In genomic region chr11:36509694-36510566, GRCh38 we compare ENCODE assay signal across 8 cellular contexts. TPM values are rescaled to one million over a fixed set of nuclear protein-coding genes. Genes with fewer than 3 reads are reported as not detected.
DNase-seq lines count a peak whose midpoint lies in the region; ATAC-seq and TF ChIP-seq lines count a peak whose summit lies in the region.

A gene with protein sequence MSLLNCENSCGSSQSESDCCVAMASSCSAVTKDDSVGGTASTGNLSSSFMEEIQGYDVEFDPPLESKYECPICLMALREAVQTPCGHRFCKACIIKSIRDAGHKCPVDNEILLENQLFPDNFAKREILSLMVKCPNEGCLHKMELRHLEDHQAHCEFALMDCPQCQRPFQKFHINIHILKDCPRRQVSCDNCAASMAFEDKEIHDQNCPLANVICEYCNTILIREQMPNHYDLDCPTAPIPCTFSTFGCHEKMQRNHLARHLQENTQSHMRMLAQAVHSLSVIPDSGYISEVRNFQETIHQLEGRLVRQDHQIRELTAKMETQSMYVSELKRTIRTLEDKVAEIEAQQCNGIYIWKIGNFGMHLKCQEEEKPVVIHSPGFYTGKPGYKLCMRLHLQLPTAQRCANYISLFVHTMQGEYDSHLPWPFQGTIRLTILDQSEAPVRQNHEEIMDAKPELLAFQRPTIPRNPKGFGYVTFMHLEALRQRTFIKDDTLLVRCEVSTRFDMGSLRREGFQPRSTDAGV (minus strand): TSS chr11:36510272. CDS start chr11:36501515, 8,757 bp downstream.

- peak within 1 kb of the TSS; percentile 92 for H3K4me2 ChIP-seq in DOHH2 (ENCODE audit: low read length)

- H3K27ac Mint-ChIP-seq in activated T-helper 17 cell treated with anti-CD3 and anti-CD28 coated beads, Interleukin-2, amount 50 U/mL, for 72 hours, result peak within 1 kb of the TSS; percentile 96
- H3K27ac Mint-ChIP-seq in natural killer cell treated with Interleukin-12 subunit alpha and Interleukin-12 subunit beta and Interleukin-15 and Interleukin-18, amount 100 ng/mL, for 72 hours, result peak within 1 kb of the TSS; percentile 85 to 99

- peaks cover 17% of the 10 kb centered on the region for H3K4me1 ChIP-seq in DOHH2 (ENCODE audit: control insufficient read depth, low read length)

- H3K4me3 ChIP-seq in DOHH2 (ENCODE audit: low read length) (peak within 1 kb of the TSS; percentile 93), fibroblast of pulmonary artery (replicated peaks; ENCODE audit: low read depth, low read length) (peak within 1 kb of the TSS; percentile 82)
- peak within 1 kb of the TSS; percentile 86 for H3K4me3 ChIP-seq in Jurkat, Clone E6-1 (ENCODE audit: low read length)

- peak; percentile 71 for DNase-seq in Jurkat, Clone E6-1 (ENCODE audit: low read depth, low spot score)
- DNase-seq in RPMI7951 (ENCODE audit: low read depth), result peak; percentile 79
- DNase-seq in fibroblast of pulmonary artery (ENCODE audit: low read depth), result peak; percentile 86
- peak; percentile 92 for DNase-seq in natural killer cell treated with Interleukin-12 subunit alpha and Interleukin-12 subunit beta and Interleukin-15 and Interleukin-18, amount 100 ng/mL, for 72 hours (ENCODE audit: low spot score)
- peak; percentile 97 for DNase-seq in stimulated activated naive CD8-positive, alpha-beta T cell treated with anti-CD3 and anti-CD28 coated beads, Interleukin-15, Interleukin-2, amounts not matched to agents 100 U/mL and 50 U/mL, for 24 hours

- peak within 1 kb of the TSS; percentile 93 for H3K4me3 Mint-ChIP-seq in activated T-helper 17 cell treated with anti-CD3 and anti-CD28 coated beads, Interleukin-2, amount 50 U/mL, for 72 hours
- peak within 1 kb of the TSS; percentile 95 for H3K4me3 Mint-ChIP-seq in natural killer cell treated with Interleukin-12 subunit alpha and Interleukin-12 subunit beta and Interleukin-15 and Interleukin-18, amount 100 ng/mL, for 72 hours

- no peaks in the 10 kb centered on the region for H3K9me3 Mint-ChIP-seq in activated T-helper 17 cell treated with anti-CD3 and anti-CD28 coated beads, Interleukin-2, amount 50 U/mL, for 72 hours
- H3K9me3 Mint-ChIP-seq in natural killer cell treated with Interleukin-12 subunit alpha and Interleukin-12 subunit beta and Interleukin-15 and Interleukin-18, amount 100 ng/mL, for 72 hours, result no peaks in the 10 kb centered on the region

- no peaks in the 10 kb centered on the region for H3K9me2 ChIP-seq in DOHH2 (replicated peaks; ENCODE audit: control insufficient read depth, low read length)

- H3K27ac ChIP-seq in DOHH2 (ENCODE audit: low read depth, low read length), result no peak within 1 kb of the TSS; the same call in 1 of the 2 replicates

- no peaks in the 10 kb centered on the region for H3K27me3 ChIP-seq in DOHH2 (ENCODE audit: control insufficient read depth, low read length)

- H3K9me3 ChIP-seq in DOHH2 (ENCODE audit: control insufficient read depth, insufficient read depth, low read length), result no peaks in the 10 kb centered on the region

- H4K20me1 ChIP-seq in DOHH2 (ENCODE audit: control insufficient read depth, insufficient read depth, low read depth, low read length), result no peaks in the 10 kb centered on the region; the same call in 1 of the 2 replicates

- no peaks in the 10 kb centered on the region for H3F3A ChIP-seq in DOHH2 (ENCODE audit: control insufficient read depth, insufficient read depth)

- TF ChIP-seq CTCF in DOHH2 (IDR thresholded peaks at IDR 0.05; ENCODE audit: low read depth, low read length, poor library complexity, severe bottlenecking) (peak; percentile 76), fibroblast of pulmonary artery (IDR thresholded peaks at IDR 0.05; ENCODE audit: low read length, missing control alignments) (peak; percentile 65)

- ATAC-seq in GM21717 (IDR thresholded peaks at IDR 0.05; ENCODE audit: unreplicated experiment), result peak; percentile 99
- peak; percentile 96 for ATAC-seq in activated T-helper 17 cell treated with anti-CD3 and anti-CD28 coated beads, Interleukin-2, amount 50 U/mL, for 72 hours (replicated peaks)
- peak; percentile 97 for ATAC-seq in natural killer cell treated with Interleukin-12 subunit alpha and Interleukin-12 subunit beta and Interleukin-15 and Interleukin-18, amount 100 ng/mL, for 72 hours
- peak; percentile 98 for ATAC-seq in stimulated activated naive CD8-positive, alpha-beta T cell treated with anti-CD3 and anti-CD28 coated beads, Interleukin-15, Interleukin-2, amounts not matched to agents 100 U/mL and 50 U/mL, for 24 hours

- peaks cover 20% of the 10 kb centered on the region for H3K36me3 Mint-ChIP-seq in activated T-helper 17 cell treated with anti-CD3 and anti-CD28 coated beads, Interleukin-2, amount 50 U/mL, for 72 hours (ENCODE audit: low read depth)
- peaks cover 6% of the 10 kb centered on the region for H3K36me3 Mint-ChIP-seq in natural killer cell treated with Interleukin-12 subunit alpha and Interleukin-12 subunit beta and Interleukin-15 and Interleukin-18, amount 100 ng/mL, for 72 hours

- peaks cover 12% of the 10 kb centered on the region; the same call in 1 of the 2 replicates for H3K36me3 ChIP-seq in DOHH2 (ENCODE audit: control insufficient read depth, low read length)

- peaks cover 12% of the 10 kb centered on the region for H3K27me3 Mint-ChIP-seq in activated T-helper 17 cell treated with anti-CD3 and anti-CD28 coated beads, Interleukin-2, amount 50 U/mL, for 72 hours
- peaks cover 0 to 4% of the 10 kb centered on the region in 2 donors for H3K27me3 Mint-ChIP-seq in natural killer cell treated with Interleukin-12 subunit alpha and Interleukin-12 subunit beta and Interleukin-15 and Interleukin-18, amount 100 ng/mL, for 72 hours

- peaks cover 19% of the 10 kb centered on the region for H3K4me1 Mint-ChIP-seq in activated T-helper 17 cell treated with anti-CD3 and anti-CD28 coated beads, Interleukin-2, amount 50 U/mL, for 72 hours
- peaks cover 27 to 31% of the 10 kb centered on the region in 2 donors for H3K4me1 Mint-ChIP-seq in natural killer cell treated with Interleukin-12 subunit alpha and Interleukin-12 subunit beta and Interleukin-15 and Interleukin-18, amount 100 ng/mL, for 72 hours (ENCODE audit: low read depth in 2 of 2)

- H3K79me2 ChIP-seq in DOHH2 (ENCODE audit: control insufficient read depth, low read length), result peaks cover 37% of the 10 kb centered on the region

RNA-seq across cellular contexts. Expression of the gene that starts here (rescaled TPM):
- polyA plus RNA-seq in Jurkat, Clone E6-1 (2012; ENCODE audit: insufficient read depth, insufficient read length), result 8.4 TPM
- total RNA-seq in RPMI7951 (2014; rRNA removed; shearing (Covaris generic)), result 5.0 and 7.2 TPM in 2 replicates
- total RNA-seq in activated T-helper 17 cell treated with anti-CD3 and anti-CD28 coated beads, Interleukin-2, amount 50 U/mL, for 72 hours, result 10 to 100 TPM in 1 of 2 donors, 1 to 10 TPM in 1; 8.7 to 10.7 TPM
- 10 to 100 TPM; 15.3 to 25.3 TPM for total RNA-seq in natural killer cell treated with Interleukin-12 subunit alpha and Interleukin-12 subunit beta and Interleukin-15 and Interleukin-18, amount 100 ng/mL, for 72 hours
